ENCODE assay signal across 20 cellular contexts in genomic region chr4:136803430-136803829, GRCh38.
"Had no signal": no experiment of that assay in that cellular context is flagged by ENCODE, and none has a peak within 500 bp of the region (broad histone marks: within the 10 kb centered on the region; RNA-seq: fewer than 3 reads in every experiment).

No MANE protein-coding gene starts in this region.

- H2AFZ ChIP-seq: parathyroid adenoma had no signal

- DNase-seq: activated CD4-positive, alpha-beta T cell treated with anti-CD3 and anti-CD28 coated beads for 1 hour; activated CD4-positive, alpha-beta T cell treated with anti-CD3 and anti-CD28 coated beads, Interleukin-2, amount 50 U/mL, for 48 hours; activated effector memory CD4-positive, alpha-beta T cell treated with anti-CD3 and anti-CD28 coated beads, Interleukin-2, amount 50 U/mL, for 16 hours; activated T-cell treated with anti-CD3 and anti-CD28 coated beads, Interleukin-2, amount 50 U/mL, for 24 hours; glutamatergic neuron; hypothalamus; left ventricle myocardium inferior; mucosa of descending colon; naive thymus-derived CD4-positive, alpha-beta T cell; stimulated activated CD4-positive, alpha-beta T cell treated with anti-CD3 and anti-CD28 coated beads, Interleukin-2, amount 100 ng/mL, for 48 hours; stimulated activated naive CD4-positive, alpha-beta T cell; T-cell; T-helper 9 cell; tibial artery had no signal

- H3K9ac ChIP-seq: parathyroid adenoma had no signal

- H3K9me3 ChIP-seq: mucosa of descending colon, neutrophil, right atrium auricular region, tibial artery, vagina had no signal

- H3K27me3 ChIP-seq: neutrophil, right atrium auricular region, tibial artery, vagina had no signal

- H3K36me3 ChIP-seq: left ventricle myocardium inferior, neutrophil, right atrium auricular region, tibial artery, vagina had no signal

- FAIRE-seq: colon, endometrium had no signal

- H3K4me1 ChIP-seq: left ventricle myocardium inferior, parathyroid adenoma, right atrium auricular region, tibial artery, vagina had no signal

- H3K79me2 ChIP-seq: parathyroid adenoma had no signal

- H3K27ac ChIP-seq: left ventricle myocardium inferior, neutrophil, parathyroid adenoma, right atrium auricular region, tibial artery, vagina had no signal

- H3K4me3 ChIP-seq: left ventricle myocardium inferior, mucosa of descending colon, right atrium auricular region, tibial artery, vagina had no signal
